8 cellular contexts compared by ENCODE assay signal in genomic region chr22:37747090-37747714, GRCh38.
DNase-seq lines count a peak whose midpoint lies in the region; ATAC-seq lines count a peak whose summit lies in the region.

No MANE protein-coding gene starts in this region.

- no peaks in the 10 kb centered on the region for H3K27me3 Mint-ChIP-seq in activated T-cell treated with anti-CD3 and anti-CD28 coated beads, Interleukin-2, amount 50 U/mL, for 24 hours
- no peaks in the 10 kb centered on the region for H3K27me3 Mint-ChIP-seq in activated naive CD8-positive, alpha-beta T cell treated with anti-CD3 and anti-CD28 coated beads, Interleukin-2, amount 50 U/mL, for 24 hours

- no peak for ATAC-seq in activated naive CD8-positive, alpha-beta T cell treated with anti-CD3 and anti-CD28 coated beads, Interleukin-2, amount 50 U/mL, for 24 hours
- ATAC-seq in stimulated activated effector memory CD8-positive, alpha-beta T cell treated with anti-CD3 and anti-CD28 coated beads, Interleukin-12 subunit alpha, Interleukin-12 subunit beta, amount 100 ng/mL, for 72 hours = no peak
- no peak for ATAC-seq in GM18909 (IDR thresholded peaks at IDR 0.05; ENCODE audit: poor library complexity, unreplicated experiment)

- H3K4me1 Mint-ChIP-seq in activated T-cell treated with anti-CD3 and anti-CD28 coated beads, Interleukin-2, amount 50 U/mL, for 24 hours (ENCODE audit: low read depth) = peaks cover 39% of the 10 kb centered on the region
- H3K4me1 Mint-ChIP-seq in activated naive CD8-positive, alpha-beta T cell treated with anti-CD3 and anti-CD28 coated beads, Interleukin-2, amount 50 U/mL, for 24 hours = peaks cover 30% of the 10 kb centered on the region
- peaks cover 41% of the 10 kb centered on the region for H3K4me1 Mint-ChIP-seq in stimulated activated effector memory CD8-positive, alpha-beta T cell treated with anti-CD3 and anti-CD28 coated beads, Interleukin-12 subunit alpha, Interleukin-12 subunit beta, amount 100 ng/mL, for 72 hours

- H3K9ac ChIP-seq in iPS-18a (ENCODE audit: low read length) = peak overlapping the region; percentile 68

- DNase-seq in activated T-cell treated with anti-CD3 and anti-CD28 coated beads, Interleukin-2, amount 50 U/mL, for 24 hours = no peak
- DNase-seq in activated T-cell treated with anti-CD3 and anti-CD28 coated beads, Interleukin-2, amount 50 U/mL, for 48 hours = no peak
- no peak for DNase-seq in activated naive CD8-positive, alpha-beta T cell treated with anti-CD3 and anti-CD28 coated beads, Interleukin-2, amount 50 U/mL, for 24 hours
- DNase-seq in stimulated activated effector memory CD8-positive, alpha-beta T cell treated with anti-CD3 and anti-CD28 coated beads, Interleukin-12 subunit alpha, Interleukin-12 subunit beta, amount 100 ng/mL, for 72 hours (ENCODE audit: low spot score in 2 of 2) = peak in 1 of 2 donors; percentile 55
- DNase-seq in NCI-H524 treated with DMSO at 0.1 percent for 48 hours (lab: John Stamatoyannopoulos, UW) = no peak
- no peak for DNase-seq in NOMO-1 treated with DMSO at 0.1 percent for 48 hours (lab: John Stamatoyannopoulos, UW; ENCODE audit: unreplicated experiment)

- H3K36me3 Mint-ChIP-seq in activated T-cell treated with anti-CD3 and anti-CD28 coated beads, Interleukin-2, amount 50 U/mL, for 24 hours (ENCODE audit: low read depth) = peaks cover 13% of the 10 kb centered on the region
- no peaks in the 10 kb centered on the region for H3K36me3 Mint-ChIP-seq in activated naive CD8-positive, alpha-beta T cell treated with anti-CD3 and anti-CD28 coated beads, Interleukin-2, amount 50 U/mL, for 24 hours (ENCODE audit: low read depth)
- peaks cover 11% of the 10 kb centered on the region for H3K36me3 Mint-ChIP-seq in stimulated activated effector memory CD8-positive, alpha-beta T cell treated with anti-CD3 and anti-CD28 coated beads, Interleukin-12 subunit alpha, Interleukin-12 subunit beta, amount 100 ng/mL, for 72 hours

- H3K4me3 Mint-ChIP-seq in activated T-cell treated with anti-CD3 and anti-CD28 coated beads, Interleukin-2, amount 50 U/mL, for 24 hours = peak overlapping the region; percentile 83
- peak overlapping the region; percentile 82 for H3K4me3 Mint-ChIP-seq in activated naive CD8-positive, alpha-beta T cell treated with anti-CD3 and anti-CD28 coated beads, Interleukin-2, amount 50 U/mL, for 24 hours
- H3K4me3 Mint-ChIP-seq in stimulated activated effector memory CD8-positive, alpha-beta T cell treated with anti-CD3 and anti-CD28 coated beads, Interleukin-12 subunit alpha, Interleukin-12 subunit beta, amount 100 ng/mL, for 72 hours = peak overlapping the region; percentile 81

- peak overlapping the region; percentile 80 for H3K4me3 ChIP-seq in iPS-18a (ENCODE audit: low read length)

- no peaks in the 10 kb centered on the region for H3K9me3 ChIP-seq in iPS-18a (ENCODE audit: control insufficient read depth, low read depth, low read length)

- peaks cover 39% of the 10 kb centered on the region for H3K27me3 ChIP-seq in iPS-18a (ENCODE audit: control insufficient read depth, insufficient read depth, low read length)

- no peak overlapping the region for H3K27ac ChIP-seq in iPS-18a (ENCODE audit: low read length)

- peak overlapping the region; percentile 87 for H3K27ac Mint-ChIP-seq in activated T-cell treated with anti-CD3 and anti-CD28 coated beads, Interleukin-2, amount 50 U/mL, for 24 hours
- peak overlapping the region; percentile 67 for H3K27ac Mint-ChIP-seq in activated naive CD8-positive, alpha-beta T cell treated with anti-CD3 and anti-CD28 coated beads, Interleukin-2, amount 50 U/mL, for 24 hours
- H3K27ac Mint-ChIP-seq in stimulated activated effector memory CD8-positive, alpha-beta T cell treated with anti-CD3 and anti-CD28 coated beads, Interleukin-12 subunit alpha, Interleukin-12 subunit beta, amount 100 ng/mL, for 72 hours = peak overlapping the region; percentile 84

- H3K4me1 ChIP-seq in iPS-18a (ENCODE audit: control insufficient read depth, low read depth, low read length) = peaks cover 9% of the 10 kb centered on the region

- no peaks in the 10 kb centered on the region for H3K9me3 Mint-ChIP-seq in activated T-cell treated with anti-CD3 and anti-CD28 coated beads, Interleukin-2, amount 50 U/mL, for 24 hours
- no peaks in the 10 kb centered on the region for H3K9me3 Mint-ChIP-seq in activated naive CD8-positive, alpha-beta T cell treated with anti-CD3 and anti-CD28 coated beads, Interleukin-2, amount 50 U/mL, for 24 hours
- H3K9me3 Mint-ChIP-seq in stimulated activated effector memory CD8-positive, alpha-beta T cell treated with anti-CD3 and anti-CD28 coated beads, Interleukin-12 subunit alpha, Interleukin-12 subunit beta, amount 100 ng/mL, for 72 hours = no peaks in the 10 kb centered on the region

- H3K36me3 ChIP-seq in iPS-18a (ENCODE audit: control insufficient read depth, low read depth, low read length) = no peaks in the 10 kb centered on the region
